8 cellular contexts compared by ENCODE assay signal in genomic region chr14:75452900-75453816, GRCh38. TPM values are rescaled to one million over a fixed set of nuclear protein-coding genes. Genes with fewer than 3 reads are reported as not detected.
DNase-seq lines count a peak whose midpoint lies in the region; ATAC-seq and TF ChIP-seq lines count a peak whose summit lies in the region.

No MANE protein-coding gene starts in this region.

- CTCF ChIA-PET in BJ (lab: Yijun Ruan, JAX), result interaction anchor here (0.9 to 2.0 kb wide), 5 partner anchors 10 to 145 kb away, joined by 3 to 7 read pairs (median 4); no protein-coding TSS in a partner anchor

- TF ChIP-seq CTCF in BJ (IDR thresholded peaks at IDR 0.05; ENCODE audit: insufficient read depth, low read depth, low read length) (no peak), RWPE2 (IDR thresholded peaks at IDR 0.05; ENCODE audit: poor library complexity, severe bottlenecking) (peak; percentile 3), fibroblast of villous mesenchyme (IDR thresholded peaks at IDR 0.05; ENCODE audit: insufficient read depth, low read depth, low read length) (no peak)

- H3K4me3 ChIP-seq in BJ (ENCODE audit: low read depth, low read length), result no peak overlapping the region
- H3K4me3 ChIP-seq in RWPE2 (ENCODE audit: severe bottlenecking), result no peak overlapping the region
- peak overlapping the region; percentile 16 for H3K4me3 ChIP-seq in fibroblast of villous mesenchyme (ENCODE audit: low read depth, low read length)

- peak overlapping the region; percentile 86 for H3K27ac ChIP-seq in RWPE2 (ENCODE audit: poor library complexity, severe bottlenecking)

- H3K4me1 ChIP-seq in RWPE2 (ENCODE audit: insufficient read depth, poor library complexity, severe bottlenecking), result peaks cover 37% of the 10 kb centered on the region

- DNase-seq in BJ (ENCODE audit: low read depth), result peak; percentile 95
- DNase-seq in RWPE2 (ENCODE audit: low spot score), result peak; percentile 96
- DNase-seq in fibroblast of villous mesenchyme (ENCODE audit: low read depth), result peak; percentile 97
- DNase-seq in non-pigmented ciliary epithelial cell (ENCODE audit: low read depth), result peak; percentile 54
- no peak for DNase-seq in cerebellum (ENCODE audit: low spot score)

- peaks cover 10% of the 10 kb centered on the region for H3K36me3 ChIP-seq in BJ (ENCODE audit: control insufficient read depth, insufficient read depth, low read length)
- H3K36me3 ChIP-seq in RWPE2 (ENCODE audit: low read depth), result peaks cover 34% of the 10 kb centered on the region

- no peaks in the 10 kb centered on the region for H3K9me3 ChIP-seq in RWPE2 (ENCODE audit: severe bottlenecking)

- POLR2A ChIA-PET in BJ (lab: Charles Lee), result interaction anchor here (0.5 kb wide), 2 partner anchors 44 to 208 kb away, joined by 3 to 6 read pairs; partner anchors contain the start of genes ERG28 and TTLL5

- H3K27me3 ChIP-seq in BJ (ENCODE audit: control insufficient read depth, insufficient read depth, low read length), result no peaks in the 10 kb centered on the region
- no peaks in the 10 kb centered on the region for H3K27me3 ChIP-seq in RWPE2 (ENCODE audit: insufficient read depth, poor library complexity, severe bottlenecking)

- ATAC-seq in RWPE2 (ENCODE audit: low read depth) (peak; percentile 86), HG03439 (IDR thresholded peaks at IDR 0.05; ENCODE audit: unreplicated experiment) (no peak), GM19395 (IDR thresholded peaks at IDR 0.05; ENCODE audit: unreplicated experiment) (no peak), GM21825 (IDR thresholded peaks at IDR 0.05; ENCODE audit: unreplicated experiment) (no peak)

RNA-seq across cellular contexts. Expression of gene JDP2, which starts 25.3 kb away (rescaled TPM):
- polyA plus RNA-seq in BJ (2011; rRNA removed), result 83.8 and 88.7 TPM in 2 replicates
- 44.8 and 54.0 TPM in 2 replicates for polyA minus RNA-seq in BJ (2011; rRNA and poly(A)+ RNA removed)
- 36.4 and 51.4 TPM in 2 replicates for total RNA-seq in fibroblast of villous mesenchyme
- 6.4 TPM for total RNA-seq in cerebellum
